24 cellular contexts compared by ENCODE assay signal in the genomic region with DNA sequence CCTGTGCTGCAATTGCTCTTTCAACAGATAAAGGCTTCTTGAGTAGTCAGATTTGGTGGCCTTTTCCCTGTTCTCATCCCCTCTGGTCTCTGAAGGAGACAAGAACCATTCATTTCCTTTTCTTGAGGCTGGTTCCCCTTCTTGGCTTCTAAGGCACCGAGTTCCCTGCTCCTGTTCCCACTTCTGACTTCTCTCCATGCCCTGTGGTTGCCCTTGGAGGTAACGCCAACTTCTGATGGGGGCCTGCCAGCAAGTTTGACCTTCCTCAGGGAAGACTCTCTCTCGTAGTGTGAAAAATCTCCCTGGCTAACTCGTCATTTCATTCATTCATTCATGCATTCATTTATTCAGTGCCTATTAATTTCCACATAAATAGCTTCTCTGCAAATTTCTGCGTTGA.
DNase-seq lines count a peak whose midpoint lies in the region; ATAC-seq, FAIRE-seq and TF ChIP-seq lines count a peak whose summit lies in the region.
"Had no signal": no experiment of that assay in that cellular context is flagged by ENCODE, and none has a peak within 500 bp of the region (broad histone marks: within the 10 kb centered on the region; RNA-seq: fewer than 3 reads in every experiment).

No MANE protein-coding gene starts in this region.

- no peak overlapping the region for H3K4ac ChIP-seq in H1 (replicated peaks; ENCODE audit: insufficient read length, low read depth, low read length)

- POLR2A ChIA-PET in H1 (lab: Charles Lee; ENCODE audit: partially characterized antibody), result no interaction called here

- no peaks in the 10 kb centered on the region for H3K79me2 ChIP-seq in H1 (ENCODE audit: control insufficient read depth in 1 of 2, insufficient read depth in 2 of 2, low read length in 2 of 2)

- H3K27ac ChIP-seq in heart right ventricle (no peak overlapping the region), H1 (ENCODE audit: low read depth, low read length) (no peak overlapping the region)
- H3K27ac ChIP-seq: A549; BLaER1 treated with 17β-estradiol and CSF1 and Interleukin-3, amounts not matched to agents 10 nM and 100 nM had no signal

- H2AFZ ChIP-seq in H1 (ENCODE audit: low read length), result 0 out of 2 replicates have a peak overlapping the region, but pooled peaks have one; percentile 56

- H2BK20ac ChIP-seq in H1 (ENCODE audit: low read length), result no peak overlapping the region

- peak in 3 of 8 donors; percentile 53 to 70 (median 59) for ATAC-seq in heart right ventricle
- no peak for ATAC-seq in Right ventricle myocardium inferior
- peak; percentile 73 for ATAC-seq in left ventricle myocardium superior
- ATAC-seq: A549, GM12878 had no signal

- intact Hi-C loops in heart right ventricle (cut with DNase I) (loop anchor here in 2 of 10 donors (5.0 to 10.0 kb wide), 2 partner anchors 128 to 525 kb away; no protein-coding TSS in a partner anchor), Right ventricle myocardium inferior (cut with DNase I) (loop anchor here (10.0 kb wide), 1 partner anchor 285 kb away; no protein-coding TSS in a partner anchor), left ventricle myocardium superior (cut with micrococcal nuclease) (no loop called here)

- no peak overlapping the region for H2BK12ac ChIP-seq in H1 (ENCODE audit: low read depth, low read length)

- H3K23ac ChIP-seq in H1 (ENCODE audit: insufficient read length), result no peak overlapping the region

- H3K4me1 ChIP-seq in heart right ventricle, result no peaks in the 10 kb centered on the region
- H3K4me1 ChIP-seq in H1 (replicated peaks in 1 of 4; ENCODE audit: control insufficient read depth in 3 of 4, insufficient read depth in 4 of 4, low read length in 3 of 4), result no peaks in the 10 kb centered on the region
- H3K4me1 ChIP-seq: A549, BE2C had no signal

- no peak for TF ChIP-seq CTCF in heart right ventricle (IDR thresholded peaks at IDR 0.05)
- no peak for TF ChIP-seq CTCF in H1 (IDR thresholded peaks at IDR 0.05; ENCODE audit: control extremely low read depth in 1 of 3, insufficient read depth in 1 of 3, low read depth in 1 of 3, low read length in 3 of 3)

- H3K14ac ChIP-seq in H1 (ENCODE audit: insufficient read length), result no peak overlapping the region

- no peak overlapping the region for H3K9ac ChIP-seq in H1 (replicated peaks in 1 of 4; ENCODE audit: extremely low read depth in 1 of 4, low read depth in 3 of 4, low read length in 3 of 4)
- H3K9ac ChIP-seq: BLaER1 treated with 17β-estradiol and CSF1 and Interleukin-3, amounts not matched to agents 10 nM and 100 nM had no signal

- no peak overlapping the region for H4K8ac ChIP-seq in H1 (ENCODE audit: extremely low read depth, insufficient read depth, low read length)

- TF ChIP-seq POLR2A in H1 (IDR thresholded peaks at IDR 0.05; ENCODE audit: control extremely low read depth in 1 of 2, low read depth in 2 of 2, low read length in 2 of 2), result no peak

- H3K4me2 ChIP-seq in H1 (ENCODE audit: insufficient read depth in 1 of 2, low read depth in 2 of 2, low read length in 2 of 2), result no peak overlapping the region
- H3K4me2 ChIP-seq: A549; BLaER1 treated with 17β-estradiol and CSF1 and Interleukin-3, amounts not matched to agents 10 nM and 100 nM had no signal

- TF ChIP-seq RAD21 in H1 (IDR thresholded peaks at IDR 0.05 in 1 of 2, conservative IDR thresholded peaks at IDR 0.05 in 1 of 2; ENCODE audit: low read depth in 2 of 2, low read length in 2 of 2), result no peak

- no peaks in the 10 kb centered on the region for H4K20me1 ChIP-seq in H1 (replicated peaks in 1 of 2; ENCODE audit: control insufficient read depth in 1 of 2, insufficient read depth in 2 of 2, low read length in 2 of 2)
- H4K20me1 ChIP-seq: BLaER1 treated with 17β-estradiol and CSF1 and Interleukin-3, amounts not matched to agents 10 nM and 100 nM had no signal

- peak; percentile 7 to 49 for DNase-seq in heart right ventricle
- DNase-seq in Right ventricle myocardium inferior (ENCODE audit: missing footprints), result no peak
- DNase-seq in H1 (ENCODE audit: low read depth in 1 of 2, low spot score in 2 of 2), result no peak
- DNase-seq in left ventricle myocardium superior, result peak; percentile 61
- no peak for DNase-seq in NCI-H1694 treated with DMSO at 0.1 percent for 48 hours (lab: John Stamatoyannopoulos, UW)
- no peak for DNase-seq in SHP77 treated with DMSO at 0.1 percent for 48 hours (lab: John Stamatoyannopoulos, UW)
- no peak for DNase-seq in NCI-H146 treated with DMSO at 0.1 percent for 48 hours (lab: John Stamatoyannopoulos, UW; ENCODE audit: unreplicated experiment)
- DNase-seq: 8988T; ACHN; AML-193; BE2C; CD4-positive, alpha-beta T cell; CD8-positive, alpha-beta memory T cell; DMS 273 treated with DMSO at 0.1 percent for 48 hours; DMS79; EL; GDM1; GOT3; H7; HCEC 1CT had no signal

- no peak for FAIRE-seq in H1 (lab: Jason Lieb, UNC)
- FAIRE-seq: A549, D721Med, GM12878 had no signal

- H4K5ac ChIP-seq in H1 (ENCODE audit: insufficient read length, low read depth, low read length), result no peak overlapping the region

- H3K23me2 ChIP-seq in H1 (ENCODE audit: low read depth, low read length), result no peaks in the 10 kb centered on the region

- no peak overlapping the region for H3K18ac ChIP-seq in H1 (ENCODE audit: extremely low read depth, low read length)

- H3K27me3 ChIP-seq in heart right ventricle (no peaks in the 10 kb centered on the region), H1 (replicated peaks in 1 of 4; ENCODE audit: control insufficient read depth in 3 of 4, extremely low read depth in 1 of 4, insufficient read depth in 3 of 4, low read length in 3 of 4) (no peaks in the 10 kb centered on the region)
- H3K27me3 ChIP-seq: BE2C; BLaER1 treated with 17β-estradiol and CSF1 and Interleukin-3, amounts not matched to agents 10 nM and 100 nM had no signal

- CTCF ChIA-PET in H1 (lab: Charles Lee; ENCODE audit: partially characterized antibody), result no interaction called here

- no peaks in the 10 kb centered on the region for H3K36me3 ChIP-seq in heart right ventricle
- no peaks in the 10 kb centered on the region for H3K36me3 ChIP-seq in H1 (ENCODE audit: control insufficient read depth in 2 of 4, insufficient read depth in 4 of 4, low read length in 3 of 4)
- H3K36me3 ChIP-seq: BE2C; BLaER1 treated with 17β-estradiol and CSF1 and Interleukin-3, amounts not matched to agents 10 nM and 100 nM had no signal

- no peak for TF ChIP-seq EP300 in H1 (IDR thresholded peaks at IDR 0.05; ENCODE audit: borderline replicate concordance in 1 of 2, low read depth in 2 of 2, low read length in 2 of 2)

- H3K56ac ChIP-seq in H1 (replicated peaks; ENCODE audit: insufficient read length, low read depth, low read length), result no peak overlapping the region

- H2BK5ac ChIP-seq in H1 (ENCODE audit: low read depth, low read length), result no peak overlapping the region

- H3K4me3 ChIP-seq in heart right ventricle (no peak overlapping the region), H1 (ENCODE audit: extremely low read depth in 1 of 4, insufficient read depth in 2 of 4, low read depth in 3 of 4, low read length in 4 of 4) (no peak overlapping the region)
- H3K4me3 ChIP-seq: A549; BLaER1 treated with 17β-estradiol and CSF1 and Interleukin-3, amounts not matched to agents 10 nM and 100 nM; GM12878 had no signal

- no peak overlapping the region for H2AK5ac ChIP-seq in H1 (ENCODE audit: low read depth, low read length)

- no peak overlapping the region for H2BK15ac ChIP-seq in H1 (ENCODE audit: low read length)

- 58 to 65% methylated on average over 5 of the region's 5 CpGs for WGBS in heart right ventricle, 2 donors
- 91% methylated on average over 5 of the region's 5 CpGs; no CpG with 5 or more reads in 1 of the 2 experiments for WGBS in H1 (ENCODE audit: extremely low coverage in 1 of 2, insufficient coverage in 1 of 2, insufficient read length in 1 of 2, insufficient replicate concordance in 2 of 2, low coverage in 1 of 2, low lambda C conversion rate in 2 of 2, missing lambda C conversion rate in 1 of 2), 2 experiments

- no peaks in the 10 kb centered on the region for H3K79me1 ChIP-seq in H1 (ENCODE audit: low read depth, low read length)

- no peak overlapping the region for H2BK120ac ChIP-seq in H1 (replicated peaks; ENCODE audit: low read depth, low read length)

- H3K9me3 ChIP-seq in heart right ventricle (no peaks in the 10 kb centered on the region), H1 (ENCODE audit: insufficient read depth in 2 of 2, low read depth in 1 of 2, low read length in 1 of 2) (no peaks in the 10 kb centered on the region)
- H3K9me3 ChIP-seq: A549; BE2C; BLaER1 treated with 17β-estradiol and CSF1 and Interleukin-3, amounts not matched to agents 10 nM and 100 nM had no signal

- no peak overlapping the region for H4K91ac ChIP-seq in H1 (replicated peaks; ENCODE audit: insufficient read length, low read length)

TF ChIP-seq in H1, 55 proteins besides CTCF, POLR2A, EP300 and RAD21:
- TF ChIP-seq CHD1 (IDR thresholded peaks at IDR 0.05; ENCODE audit: low read depth, low read length) (no peak), RXRA (IDR thresholded peaks at IDR 0.05; ENCODE audit: insufficient read depth, low read depth, low read length) (no peak), SIN3A (conservative IDR thresholded peaks at IDR 0.05 in 1 of 2, IDR thresholded peaks at IDR 0.05 in 1 of 2; ENCODE audit: low read depth in 1 of 2, low read length in 2 of 2) (no peak), SP2 (IDR thresholded peaks at IDR 0.05; ENCODE audit: low read length) (no peak), BACH1 (IDR thresholded peaks at IDR 0.05; ENCODE audit: low read length) (no peak), CBX8 (IDR thresholded peaks at IDR 0.05; ENCODE audit: borderline replicate concordance, low read depth, low read length) (no peak), NANOG (IDR thresholded peaks at IDR 0.05; ENCODE audit: insufficient read depth, low read depth, low read length, poor library complexity, severe bottlenecking) (no peak), SRF (IDR thresholded peaks at IDR 0.05; ENCODE audit: low read depth, low read length) (no peak), BRCA1 (IDR thresholded peaks at IDR 0.05; ENCODE audit: low read depth, low read length) (no peak), EZH2 (IDR thresholded peaks at IDR 0.05; ENCODE audit: low read depth, low read length, severe bottlenecking) (no peak), SAP30 (IDR thresholded peaks at IDR 0.05; ENCODE audit: insufficient read depth, insufficient replicate concordance, low read length) (no peak), BCL11A (IDR thresholded peaks at IDR 0.05; ENCODE audit: low read depth in 2 of 2, low read length in 2 of 2) (no peak), PHF8 (conservative IDR thresholded peaks at IDR 0.05; ENCODE audit: low read depth, low read length) (no peak), GABPA (IDR thresholded peaks at IDR 0.05; ENCODE audit: borderline replicate concordance, insufficient read depth, low read length) (no peak)
- TF ChIP-seq, protein P1, sequence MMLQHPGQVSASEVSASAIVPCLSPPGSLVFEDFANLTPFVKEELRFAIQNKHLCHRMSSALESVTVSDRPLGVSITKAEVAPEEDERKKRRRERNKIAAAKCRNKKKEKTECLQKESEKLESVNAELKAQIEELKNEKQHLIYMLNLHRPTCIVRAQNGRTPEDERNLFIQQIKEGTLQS (IDR thresholded peaks at IDR 0.05; ENCODE audit: insufficient read depth, low read depth, low read length), result no peak

Comparison
In these comparisons a context has a peak if more than half of its experiments do, and no peak if none do; other contexts are left out.
1. DNase-seq: peak in heart right ventricle (2 of 2) and left ventricle myocardium superior (single experiment); none in Right ventricle myocardium inferior (single experiment), H1 (0 of 2), NCI-H1694 treated with DMSO at 0.1 percent for 48 hours (single experiment), SHP77 treated with DMSO at 0.1 percent for 48 hours (single experiment) and NCI-H146 treated with DMSO at 0.1 percent for 48 hours (single experiment).